In the genomic region with DNA sequence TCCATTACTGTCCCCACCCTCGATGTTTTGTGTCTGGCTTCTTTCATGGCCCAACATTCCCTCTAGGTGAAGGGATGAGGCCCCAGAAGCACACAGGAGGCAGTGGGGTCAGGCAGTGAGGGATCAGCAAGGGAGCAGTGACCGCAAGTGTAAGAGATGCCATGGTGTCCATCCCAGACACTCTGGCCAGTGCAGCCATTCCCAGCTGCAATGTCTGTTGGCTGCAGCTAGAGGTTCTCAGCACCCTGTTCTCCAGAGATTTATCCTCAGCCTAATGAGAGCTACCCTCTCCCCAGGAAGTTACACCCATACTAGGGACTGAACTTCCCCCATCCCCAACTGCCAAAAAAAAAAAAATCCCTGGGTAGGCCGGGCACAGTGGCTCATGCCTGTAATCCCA, we compare ENCODE assay signal across 8 cellular contexts. TPM values are rescaled to one million over a fixed set of nuclear protein-coding genes. Genes with fewer than 3 reads are reported as not detected.
A peak's percentile ranks its signal among the peaks of the same experiment; 100 is the strongest.
DNase-seq lines count a peak whose midpoint lies in the region; ATAC-seq lines count a peak whose summit lies in the region.

No MANE protein-coding gene starts in this region.

- H3K36me3 ChIP-seq in MG63, result no peaks in the 10 kb centered on the region

- no peak overlapping the region for H3K4me3 Mint-ChIP-seq in activated CD4-positive, alpha-beta T cell treated with anti-CD3 and anti-CD28 coated beads for 36 hours
- H3K4me3 Mint-ChIP-seq in activated CD4-positive, alpha-beta memory T cell treated with anti-CD3 and anti-CD28 coated beads for 36 hours, result no peak overlapping the region

- H3K4me3 ChIP-seq in MG63, result no peak overlapping the region

- no peak overlapping the region for H3K27ac Mint-ChIP-seq in activated CD4-positive, alpha-beta T cell treated with anti-CD3 and anti-CD28 coated beads for 36 hours
- H3K27ac Mint-ChIP-seq in activated CD4-positive, alpha-beta memory T cell treated with anti-CD3 and anti-CD28 coated beads for 36 hours, result no peak overlapping the region

- peaks cover 19% of the 10 kb centered on the region for H3K36me3 Mint-ChIP-seq in activated CD4-positive, alpha-beta T cell treated with anti-CD3 and anti-CD28 coated beads for 36 hours (ENCODE audit: low read depth)
- H3K36me3 Mint-ChIP-seq in activated CD4-positive, alpha-beta memory T cell treated with anti-CD3 and anti-CD28 coated beads for 36 hours, result peaks cover 5% of the 10 kb centered on the region

- in situ Hi-C loops in Caki2 (cut with HindIII; ENCODE audit: low pct_unique_long_range_greater_than_20kb, low sequenced_read_pairs), result no loop called here

- ATAC-seq in activated CD4-positive, alpha-beta T cell treated with anti-CD3 and anti-CD28 coated beads for 36 hours, result no peak
- ATAC-seq in GM19324 (IDR thresholded peaks at IDR 0.05; ENCODE audit: low FRiP score, unreplicated experiment), result no peak
- ATAC-seq in GM18498 (IDR thresholded peaks at IDR 0.05; ENCODE audit: unreplicated experiment), result no peak

- no peaks in the 10 kb centered on the region for H3K27me3 Mint-ChIP-seq in activated CD4-positive, alpha-beta T cell treated with anti-CD3 and anti-CD28 coated beads for 36 hours
- H3K27me3 Mint-ChIP-seq in activated CD4-positive, alpha-beta memory T cell treated with anti-CD3 and anti-CD28 coated beads for 36 hours, result no peaks in the 10 kb centered on the region

- DNase-seq in Caki2 (ENCODE audit: low read depth) (peak; percentile 6), MG63 (peak; percentile 2), cerebellar cortex (ENCODE audit: low spot score) (peak; percentile 10), myocyte (ENCODE audit: low read depth) (peak; percentile 18)
- DNase-seq in activated CD4-positive, alpha-beta T cell treated with anti-CD3 and anti-CD28 coated beads for 36 hours, result no peak
- no peak for DNase-seq in activated CD4-positive, alpha-beta memory T cell treated with anti-CD3 and anti-CD28 coated beads for 36 hours

- POLR2A ChIA-PET in activated CD4-positive, alpha-beta T cell treated with anti-CD3 and anti-CD28 coated beads for 36 hours (lab: Charles Lee), result no interaction called here
- POLR2A ChIA-PET in activated CD4-positive, alpha-beta memory T cell treated with anti-CD3 and anti-CD28 coated beads for 36 hours (lab: Charles Lee), result interaction anchor here (2.0 kb wide), 1 partner anchor 28 kb away, joined by 6 read pairs; no protein-coding TSS in a partner anchor

- H3K9me3 ChIP-seq in MG63, result no peaks in the 10 kb centered on the region

- no peaks in the 10 kb centered on the region for H3K9me3 Mint-ChIP-seq in activated CD4-positive, alpha-beta T cell treated with anti-CD3 and anti-CD28 coated beads for 36 hours (ENCODE audit: low read depth)
- H3K9me3 Mint-ChIP-seq in activated CD4-positive, alpha-beta memory T cell treated with anti-CD3 and anti-CD28 coated beads for 36 hours, result no peaks in the 10 kb centered on the region

- H3K27me3 ChIP-seq in MG63, result no peaks in the 10 kb centered on the region

- intact Hi-C loops in activated CD4-positive, alpha-beta T cell treated with anti-CD3 and anti-CD28 coated beads for 36 hours (cut with DNase I, micrococcal nuclease), result loop anchor here in 1 of 2 experiments (2.0 to 5.0 kb wide), 2 partner anchors 54 to 88 kb away; partner anchors contain the start of genes EPM2AIP1 and MLH1
- intact Hi-C loops in activated CD4-positive, alpha-beta memory T cell treated with anti-CD3 and anti-CD28 coated beads for 36 hours (cut with micrococcal nuclease), result loop anchor here (10.0 kb wide), 1 partner anchor 420 kb away; no protein-coding TSS in a partner anchor

- H3K4me1 Mint-ChIP-seq in activated CD4-positive, alpha-beta T cell treated with anti-CD3 and anti-CD28 coated beads for 36 hours, result peaks cover 78% of the 10 kb centered on the region
- peaks cover 78% of the 10 kb centered on the region for H3K4me1 Mint-ChIP-seq in activated CD4-positive, alpha-beta memory T cell treated with anti-CD3 and anti-CD28 coated beads for 36 hours (ENCODE audit: low read depth)

- CTCF ChIA-PET in activated CD4-positive, alpha-beta T cell treated with anti-CD3 and anti-CD28 coated beads for 36 hours (lab: Charles Lee), result interaction anchor here (2.5 to 5.6 kb wide), 2 partner anchors 36 to 54 kb away, joined by 16 to 33 read pairs; no protein-coding TSS in a partner anchor
- CTCF ChIA-PET in activated CD4-positive, alpha-beta memory T cell treated with anti-CD3 and anti-CD28 coated beads for 36 hours (lab: Charles Lee), result interaction anchor here (1.1 to 5.6 kb wide), 4 partner anchors 17 to 88 kb away, joined by 5 to 69 read pairs (median 10); partner anchors contain the start of genes EPM2AIP1 and MLH1

RNA-seq across cellular contexts. Expression of gene TRANK1, which starts 40.2 kb away (rescaled TPM):
- total RNA-seq in Caki2 (2014; rRNA removed; shearing (Covaris generic); ENCODE audit: low replicate concordance), result 4.0 and 16.1 TPM in 2 replicates
- 1.0 and 3.8 TPM in 2 replicates for total RNA-seq in MG63 (2014; rRNA removed; shearing (Covaris generic); ENCODE audit: low replicate concordance)
- total RNA-seq in myocyte, result 7.5 and 8.7 TPM in 2 replicates
- 5.4 TPM for polyA plus RNA-seq in myocyte (2012)
- total RNA-seq in activated CD4-positive, alpha-beta T cell treated with anti-CD3 and anti-CD28 coated beads for 36 hours, result 10 to 100 TPM; 12.0 to 13.2 TPM
- total RNA-seq in activated CD4-positive, alpha-beta memory T cell treated with anti-CD3 and anti-CD28 coated beads for 36 hours, result 10 to 100 TPM; 11.7 to 17.1 TPM

Comparison
In these comparisons a context has a peak if more than half of its experiments do, and no peak if none do; other contexts are left out.
1. DNase-seq: peak in Caki2 (single experiment), MG63 (single experiment), cerebellar cortex (single experiment) and myocyte (single experiment); none in activated CD4-positive, alpha-beta T cell treated with anti-CD3 and anti-CD28 coated beads for 36 hours (single experiment) and activated CD4-positive, alpha-beta memory T cell treated with anti-CD3 and anti-CD28 coated beads for 36 hours (single experiment).